9 cellular contexts compared by ENCODE assay signal in genomic region chr19:56142087-56142787, GRCh38. TPM values are rescaled to one million over a fixed set of nuclear protein-coding genes. Genes with fewer than 3 reads are reported as not detected.
A peak's percentile ranks its signal among the peaks of the same experiment; 100 is the strongest.
DNase-seq lines count a peak whose midpoint lies in the region; ATAC-seq, FAIRE-seq and TF ChIP-seq lines count a peak whose summit lies in the region.
"Had no signal": no experiment of that assay in that cellular context is flagged by ENCODE, and none has a peak within 500 bp of the region (broad histone marks: within the 10 kb centered on the region; RNA-seq: fewer than 3 reads in every experiment).

No MANE protein-coding gene starts in this region.

- H3K9me3 ChIP-seq in iPS-18c (ENCODE audit: control insufficient read depth, insufficient read depth, low read length): peaks cover 2% of the 10 kb centered on the region
- H3K9me3 ChIP-seq in stomach: no peaks in the 10 kb centered on the region

- no peak for FAIRE-seq in RCC 7860 (lab: Jason Lieb, UNC)

- TF ChIP-seq CTCF in WI38 (IDR thresholded peaks at IDR 0.05; ENCODE audit: low read depth, low read length): no peak
- TF ChIP-seq CTCF in stomach (IDR thresholded peaks at IDR 0.05): peak in 1 of 7 experiments; percentile 13

- DNase-seq in T-helper 2 cell treated with Interferon-gamma antibody and Interleukin-4, amounts not matched to agents 5 μg/mL and 100 μg/mL, for 36 hours (ENCODE audit: low spot score): no peak
- no peak for DNase-seq in T-helper 2 cell
- DNase-seq in stomach: peak; percentile 84
- DNase-seq in RCC 7860 (ENCODE audit: low spot score): no peak

- H3K27me3 Mint-ChIP-seq in T-helper 2 cell treated with Interferon-gamma antibody and Interleukin-4, amounts not matched to agents 5 μg/mL and 100 μg/mL, for 36 hours (ENCODE audit: low read depth): no peaks in the 10 kb centered on the region

- 22 to 54% (median 24%) methylated on average over 17 of the region's 17 CpGs for WGBS in stomach, 5 donors

- TF ChIP-seq EP300 in stomach (IDR thresholded peaks at IDR 0.05): no peak

- H3K36me3 ChIP-seq in stomach: peaks cover 6 to 19% (median 12%) of the 10 kb centered on the region in 4 donors

- H3K27ac Mint-ChIP-seq in T-helper 2 cell treated with Interferon-gamma antibody and Interleukin-4, amounts not matched to agents 5 μg/mL and 100 μg/mL, for 36 hours: peak overlapping the region; percentile 78

- H3K36me3 Mint-ChIP-seq in T-helper 2 cell treated with Interferon-gamma antibody and Interleukin-4, amounts not matched to agents 5 μg/mL and 100 μg/mL, for 36 hours (ENCODE audit: low read depth): no peaks in the 10 kb centered on the region

- no peak for TF ChIP-seq POLR2A in stomach (IDR thresholded peaks at IDR 0.05)

- no peaks in the 10 kb centered on the region for H3K9me3 Mint-ChIP-seq in T-helper 2 cell treated with Interferon-gamma antibody and Interleukin-4, amounts not matched to agents 5 μg/mL and 100 μg/mL, for 36 hours

- H3K27me3 ChIP-seq in stomach: no peaks in the 10 kb centered on the region

- H3K27ac ChIP-seq in stomach: peak overlapping the region; percentile 87 to 97 (median 95)

- peaks cover 25% of the 10 kb centered on the region for H3K4me1 Mint-ChIP-seq in T-helper 2 cell treated with Interferon-gamma antibody and Interleukin-4, amounts not matched to agents 5 μg/mL and 100 μg/mL, for 36 hours (ENCODE audit: low read depth)

- ATAC-seq in GM18868 (IDR thresholded peaks at IDR 0.05; ENCODE audit: unreplicated experiment) (no peak), GM19467 (IDR thresholded peaks at IDR 0.05; ENCODE audit: unreplicated experiment) (no peak)

- H3K4me1 ChIP-seq in stomach: peaks cover 43 to 80% (median 66%) of the 10 kb centered on the region in 4 donors

- H3K4me3 ChIP-seq in WI38 (ENCODE audit: low read depth, low read length) (peak overlapping the region; percentile 63), iPS-18c (ENCODE audit: insufficient read depth, low read depth, low read length) (peak overlapping the region; percentile 67; the same call in 1 of the 2 replicates), stomach (peak overlapping the region; percentile 54 to 65 (median 60))

- peak overlapping the region; percentile 87 for H3K4me3 Mint-ChIP-seq in T-helper 2 cell treated with Interferon-gamma antibody and Interleukin-4, amounts not matched to agents 5 μg/mL and 100 μg/mL, for 36 hours

- intact Hi-C loops in stomach (cut with DNase I; ENCODE audit: low total_unique reads): no loop called here

RNA-seq across cellular contexts. Expression of gene ZNF444, which starts 1.1 kb away (rescaled TPM):
- 10 to 100 TPM; 13.4 to 77.0 (median 62.9) TPM for total RNA-seq in stomach
- polyA plus RNA-seq in stomach: 10 to 100 TPM; 31.9 to 44.7 (median 36.5) TPM

RNA-seq across cellular contexts. Expression of gene ZNF787, which starts 21.1 kb away (rescaled TPM):
- 10 to 100 TPM in 4 of 5 donors, 1 to 10 TPM in 1; 2.7 to 77.3 (median 30.3) TPM for total RNA-seq in stomach
- 10 to 100 TPM; 22.4 to 29.6 (median 24.8) TPM for polyA plus RNA-seq in stomach

RNA-seq across cellular contexts. Expression of gene GALP, which starts 33.6 kb away (rescaled TPM):
- not detected for total RNA-seq in stomach
- polyA plus RNA-seq in stomach: not detected
- total RNA-seq: subcutaneous adipose tissue had no signal

RNA-seq across cellular contexts. Expression of gene ZSCAN5B, which starts 55.3 kb away (rescaled TPM):
- total RNA-seq in stomach: not detected
- not detected for polyA plus RNA-seq in stomach
- total RNA-seq: subcutaneous adipose tissue had no signal

RNA-seq across cellular contexts. Expression of gene ZSCAN5C, which starts 59.8 kb away (rescaled TPM):
- not detected for total RNA-seq in stomach
- not detected for polyA plus RNA-seq in stomach
- total RNA-seq: subcutaneous adipose tissue had no signal
